Comparison of ENCODE assay signal across 18 cellular contexts in genomic region chr19:19956431-19957075, GRCh38. TPM values are rescaled to one million over a fixed set of nuclear protein-coding genes. Genes with fewer than 3 reads are reported as not detected.
DNase-seq lines count a peak whose midpoint lies in the region; ATAC-seq, FAIRE-seq and TF ChIP-seq lines count a peak whose summit lies in the region.
"Had no signal": no experiment of that assay in that cellular context is flagged by ENCODE, and none has a peak within 500 bp of the region (broad histone marks: within the 10 kb centered on the region; RNA-seq: fewer than 3 reads in every experiment).

No MANE protein-coding gene starts in this region.

- H2BK12ac ChIP-seq in H9 (ENCODE audit: insufficient read length, low read depth, low read length): no peak overlapping the region

- H3K27ac ChIP-seq in A673 (ENCODE audit: low read depth, low read length, poor library complexity, severe bottlenecking) (no peak overlapping the region), H9 (ENCODE audit: insufficient read length, low read depth, low read length) (no peak overlapping the region), K562 (ENCODE audit: extremely low read depth, low read depth, low read length) (no peak overlapping the region), thyroid gland (peak overlapping the region in 1 of 3 donors; percentile 28), mammary epithelial cell (ENCODE audit: insufficient read depth, low read depth, low read length) (no peak overlapping the region)
- H3K27ac ChIP-seq: pancreas had no signal

- peak overlapping the region; percentile 96 for H3K18ac ChIP-seq in H9 (ENCODE audit: insufficient read length, low read depth, low read length)

- H3K4me1 ChIP-seq in A673 (ENCODE audit: insufficient read depth, low read length, poor library complexity, severe bottlenecking) (no peaks in the 10 kb centered on the region), H9 (ENCODE audit: insufficient read depth, low read length) (no peaks in the 10 kb centered on the region), K562 (replicated peaks in 1 of 2; ENCODE audit: control insufficient read depth in 2 of 2, insufficient read depth in 2 of 2, low read length in 2 of 2) (no peaks in the 10 kb centered on the region), thyroid gland (peaks cover 15 to 28% of the 10 kb centered on the region in 2 donors), mammary epithelial cell (ENCODE audit: insufficient read depth, low read length) (no peaks in the 10 kb centered on the region)
- H3K4me1 ChIP-seq: HAP-1, pancreas had no signal

- no peak overlapping the region for H2AK5ac ChIP-seq in H9 (ENCODE audit: insufficient read length, low read length)

- H3K9me1 ChIP-seq in K562 (ENCODE audit: control insufficient read depth, insufficient read depth, low read length): no peaks in the 10 kb centered on the region

- no peak overlapping the region for H3K23ac ChIP-seq in H9 (ENCODE audit: insufficient read length, low read depth, low read length)

- peak overlapping the region; percentile 86; the same call in 1 of the 2 replicates for H3K14ac ChIP-seq in H9 (ENCODE audit: insufficient read depth, low read length)

- BruUV-seq in A673 (replicated peaks; lab: Mats Ljungman, UMichigan) (no TSS peak), K562 (replicated peaks; lab: Mats Ljungman, UMichigan) (no TSS peak), mammary epithelial cell (replicated peaks; lab: Mats Ljungman, UMichigan) (no TSS peak)

- no peak overlapping the region for H2BK5ac ChIP-seq in H9 (ENCODE audit: insufficient read length, low read length)

- no peak overlapping the region for H2BK15ac ChIP-seq in H9 (ENCODE audit: low read depth, low read length)

- intact Hi-C loops in A673 (cut with micrococcal nuclease; ENCODE audit: unreplicated experiment): no loop called here
- intact Hi-C loops in K562 (cut with micrococcal nuclease): no loop called here
- intact Hi-C loops in cardiac septum (cut with DNase I): no loop called here
- intact Hi-C loops in thyroid gland (cut with DNase I): no loop called here
- intact Hi-C loops in mammary epithelial cell (cut with micrococcal nuclease): loop anchor here (5.0 kb wide), 2 partner anchors 179 to 294 kb away; partner anchors contain the start of gene ATP13A1

- H2AFZ ChIP-seq in H9 (ENCODE audit: low read length) (peak overlapping the region; percentile 70), K562 (ENCODE audit: low read depth, low read length) (peak overlapping the region; percentile 45; the same call in 1 of the 2 replicates), mammary epithelial cell (ENCODE audit: low read depth, low read length) (no peak overlapping the region)

- peak overlapping the region in 2 of 3 experiments; percentile 87 to 95; a peak in 4 of 7 replicates for H3K27ac Mint-ChIP-seq in H9
- H3K27ac Mint-ChIP-seq: activated naive CD4-positive, alpha-beta T cell treated with anti-CD3 and anti-CD28 coated beads, Interleukin-2, amount 50 U/mL, for 24 hours; activated T-cell treated with anti-CD3 and anti-CD28 coated beads, Interleukin-2, amount 50 U/mL, for 24 hours had no signal

- no peaks in the 10 kb centered on the region; a peak in 1 of 7 replicates for H3K36me3 Mint-ChIP-seq in H9 (ENCODE audit: insufficient read depth in 1 of 3, low read depth in 3 of 3)
- H3K36me3 Mint-ChIP-seq: activated naive CD4-positive, alpha-beta T cell treated with anti-CD3 and anti-CD28 coated beads, Interleukin-2, amount 50 U/mL, for 24 hours had no signal

- DNase-seq in A673 (ENCODE audit: low spot score) (peak; percentile 10), H9 (peak; percentile 91), K562 (ENCODE audit: extremely low read depth in 1 of 4, low spot score in 3 of 4) (peak in 1 of 4 experiments; percentile 8), iPS-NIHi7 (ENCODE audit: extremely low spot score) (peak; percentile 80), cardiac septum (ENCODE audit: low spot score) (no peak), thyroid gland (no peak), mammary epithelial cell (no peak), NCI-H524 (lab: John Stamatoyannopoulos, UW) (no peak)
- DNase-seq: activated T-cell treated with anti-CD3 and anti-CD28 coated beads, Interleukin-2, amount 50 U/mL, for 24 hours; KG1; NCI-H1092 treated with DMSO at 0.1 percent for 48 hours; NCI-H2171; pancreas; small intestine; stimulated activated CD4-positive, alpha-beta T cell treated with anti-CD3 and anti-CD28 coated beads, Interleukin-4, amount 100 ng/mL, for 4 hours had no signal

- H3K36me3 ChIP-seq in A673 (ENCODE audit: insufficient read depth, low read length, poor library complexity, severe bottlenecking): no peaks in the 10 kb centered on the region
- no peaks in the 10 kb centered on the region for H3K36me3 ChIP-seq in K562 (ENCODE audit: control insufficient read depth, insufficient read depth, low read length)
- H3K36me3 ChIP-seq in thyroid gland: no peaks in the 10 kb centered on the region
- no peaks in the 10 kb centered on the region for H3K36me3 ChIP-seq in mammary epithelial cell (ENCODE audit: insufficient read depth, low read length)
- H3K36me3 ChIP-seq: HAP-1, pancreas had no signal

- H3K9ac ChIP-seq in H9 (ENCODE audit: extremely low read depth, insufficient read length, low read length): no peak overlapping the region
- no peak overlapping the region for H3K9ac ChIP-seq in K562 (ENCODE audit: insufficient read depth in 1 of 2, low read depth in 2 of 2, low read length in 2 of 2)
- no peak overlapping the region for H3K9ac ChIP-seq in mammary epithelial cell (ENCODE audit: insufficient read depth, low read length)

- H3K4me3 ChIP-seq in A673 (ENCODE audit: low read depth, low read length, poor library complexity, severe bottlenecking) (no peak overlapping the region), K562 (no peak overlapping the region), thyroid gland (replicated peaks in 1 of 3) (no peak overlapping the region), mammary epithelial cell (replicated peaks in 1 of 3; ENCODE audit: insufficient read depth in 1 of 3, low read depth in 2 of 3, low read length in 3 of 3) (no peak overlapping the region)
- H3K4me3 ChIP-seq: HAP-1, pancreas had no signal

- H4K91ac ChIP-seq in H9 (ENCODE audit: insufficient read length, low read depth, low read length): no peak overlapping the region

- no peak overlapping the region for H4K5ac ChIP-seq in H9 (ENCODE audit: insufficient read length, low read depth, low read length)

- no peak for FAIRE-seq in K562 (lab: Jason Lieb, UNC)
- FAIRE-seq: pancreas, small intestine had no signal

- H3K27me3 Mint-ChIP-seq in H9 (ENCODE audit: low read depth): peaks cover 3% of the 10 kb centered on the region
- H3K27me3 Mint-ChIP-seq: activated naive CD4-positive, alpha-beta T cell treated with anti-CD3 and anti-CD28 coated beads, Interleukin-2, amount 50 U/mL, for 24 hours; activated T-cell treated with anti-CD3 and anti-CD28 coated beads, Interleukin-2, amount 50 U/mL, for 24 hours had no signal

- H3T11ph ChIP-seq in H9 (ENCODE audit: low read length): no peak overlapping the region

- no peak for TF ChIP-seq EP300 in K562 (IDR thresholded peaks at IDR 0.05; ENCODE audit: low read length)

- H4K20me1 ChIP-seq in H9 (ENCODE audit: control insufficient read depth, insufficient read depth, insufficient read length): no peaks in the 10 kb centered on the region
- no peaks in the 10 kb centered on the region for H4K20me1 ChIP-seq in K562 (replicated peaks; ENCODE audit: control insufficient read depth, insufficient read depth, low read length)
- H4K20me1 ChIP-seq in mammary epithelial cell (ENCODE audit: insufficient read depth, low read length): no peaks in the 10 kb centered on the region

- H3K79me2 ChIP-seq in H9 (ENCODE audit: insufficient read depth, low read length): no peaks in the 10 kb centered on the region
- H3K79me2 ChIP-seq in K562 (ENCODE audit: control insufficient read depth, insufficient read depth, low read length): no peaks in the 10 kb centered on the region
- no peaks in the 10 kb centered on the region for H3K79me2 ChIP-seq in mammary epithelial cell (ENCODE audit: insufficient read depth, low read length)

- H3K27me3 ChIP-seq in A673 (replicated peaks; ENCODE audit: insufficient read depth, low read depth, low read length, poor library complexity): no peaks in the 10 kb centered on the region
- H3K27me3 ChIP-seq in H9 (ENCODE audit: insufficient read depth, low read length): no peaks in the 10 kb centered on the region
- no peaks in the 10 kb centered on the region for H3K27me3 ChIP-seq in K562 (ENCODE audit: control insufficient read depth in 2 of 2, insufficient read depth in 2 of 2, low read length in 2 of 2)
- H3K27me3 ChIP-seq in thyroid gland: no peaks in the 10 kb centered on the region
- H3K27me3 ChIP-seq in mammary epithelial cell (ENCODE audit: insufficient read depth, low read length): no peaks in the 10 kb centered on the region
- H3K27me3 ChIP-seq: pancreas had no signal

- in situ Hi-C loops in K562 (cut with MboI): loop anchor here (10.0 kb wide), 1 partner anchor 402 kb away; no protein-coding TSS in a partner anchor
- in situ Hi-C loops in mammary epithelial cell (cut with MboI; ENCODE audit: low sequenced_read_pairs in 2 of 2): loop anchor here in 1 of 2 donors (10.0 kb wide), 1 partner anchor 422 kb away; the partner anchor contains the start of gene CILP2

- no peak overlapping the region for H4K8ac ChIP-seq in H9 (replicated peaks; ENCODE audit: insufficient read length, low read depth, low read length)

- no peak overlapping the region for H2BK20ac ChIP-seq in H9 (ENCODE audit: low read depth, low read length, poor library complexity, severe bottlenecking)

- H3K4ac ChIP-seq in H9 (ENCODE audit: low read depth, low read length): no peak overlapping the region

- H3K9me3 ChIP-seq in A673 (ENCODE audit: low read depth, low read length, poor library complexity, severe bottlenecking): no peaks in the 10 kb centered on the region
- H3K9me3 ChIP-seq in H9 (ENCODE audit: control insufficient read depth, low read depth, low read length): no peaks in the 10 kb centered on the region
- H3K9me3 ChIP-seq in K562 (replicated peaks; ENCODE audit: control insufficient read depth, insufficient read depth, low read depth, low read length): no peaks in the 10 kb centered on the region
- no peaks in the 10 kb centered on the region for H3K9me3 ChIP-seq in thyroid gland
- peaks cover 20% of the 10 kb centered on the region for H3K9me3 ChIP-seq in mammary epithelial cell (replicated peaks; ENCODE audit: insufficient read depth, low read length)
- H3K9me3 ChIP-seq: HAP-1, pancreas had no signal

- WGBS in H9 (ENCODE audit: extremely low coverage, insufficient read length, low lambda C conversion rate): no CpG with 5 or more reads among the region's 15 CpGs
- WGBS in K562 (ENCODE audit: insufficient coverage, low coverage, missing lambda C conversion rate): 4% methylated on average over 15 of the region's 15 CpGs
- WGBS in thyroid gland, 2 donors: 71 to 78% methylated on average over 15 of the region's 15 CpGs
- WGBS in mammary epithelial cell (ENCODE audit: low coverage, missing lambda C conversion rate): 74% methylated on average over 13 of the region's 15 CpGs

- POLR2A ChIA-PET in A673 (lab: Charles Lee; ENCODE audit: low non-redundant PET) (no interaction called here), K562 (lab: Yijun Ruan, JAX) (interaction anchor here (0.7 kb wide), 1 partner anchor 9 kb away, joined by 3 read pairs; no protein-coding TSS in a partner anchor)

- H3K56ac ChIP-seq in H9 (ENCODE audit: insufficient read length, low read depth, low read length): no peak overlapping the region

- dilution Hi-C loops in mammary epithelial cell (cut with HindIII; ENCODE audit: low sequenced_read_pairs): no loop called here

- no peak for TF ChIP-seq CTCF in A673 (conservative IDR thresholded peaks at IDR 0.05; ENCODE audit: low read depth, low read length)
- no peak for TF ChIP-seq CTCF in H9 (conservative IDR thresholded peaks at IDR 0.05)
- no peak for TF ChIP-seq CTCF in K562 (IDR thresholded peaks at IDR 0.05 in 2 of 3, conservative IDR thresholded peaks at IDR 0.05 in 1 of 3; ENCODE audit: insufficient read depth in 2 of 3, low read depth in 1 of 3, low read length in 3 of 3)
- no peak for TF ChIP-seq CTCF in thyroid gland (IDR thresholded peaks at IDR 0.05)
- TF ChIP-seq CTCF in mammary epithelial cell (conservative IDR thresholded peaks at IDR 0.05 in 1 of 2, IDR thresholded peaks at IDR 0.05 in 1 of 2; ENCODE audit: extremely low read depth in 1 of 2, insufficient read depth in 1 of 2, low read depth in 1 of 2, low read length in 2 of 2): no peak

- H3K4me3 Mint-ChIP-seq in H9: peak overlapping the region in 1 of 2 experiments; percentile 52; a peak in 3 of 5 replicates
- H3K4me3 Mint-ChIP-seq: activated naive CD4-positive, alpha-beta T cell treated with anti-CD3 and anti-CD28 coated beads, Interleukin-2, amount 50 U/mL, for 24 hours; activated T-cell treated with anti-CD3 and anti-CD28 coated beads, Interleukin-2, amount 50 U/mL, for 24 hours had no signal

- H3K4me1 Mint-ChIP-seq in H9: peaks cover 9 to 10% of the 10 kb centered on the region in 2 experiments

- peaks cover 0 to 6% of the 10 kb centered on the region in 2 experiments; a peak in 4 of 5 replicates for H3K9me3 Mint-ChIP-seq in H9
- H3K9me3 Mint-ChIP-seq: activated naive CD4-positive, alpha-beta T cell treated with anti-CD3 and anti-CD28 coated beads, Interleukin-2, amount 50 U/mL, for 24 hours; activated T-cell treated with anti-CD3 and anti-CD28 coated beads, Interleukin-2, amount 50 U/mL, for 24 hours had no signal

- CTCF ChIA-PET in A673 (lab: Charles Lee): no interaction called here
- CTCF ChIA-PET in K562 (lab: Yijun Ruan, JAX; ENCODE audit: low intra/inter-chr PET ratio): no interaction called here
- CTCF ChIA-PET in mammary epithelial cell (lab: Charles Lee; ENCODE audit: low non-redundant PET): no interaction called here

- no peak overlapping the region for H2BK120ac ChIP-seq in H9 (ENCODE audit: low read depth, low read length, poor library complexity, severe bottlenecking)

- H3K79me1 ChIP-seq in H9 (ENCODE audit: insufficient read depth, low read depth, low read length, poor library complexity, severe bottlenecking): no peaks in the 10 kb centered on the region

- no peaks in the 10 kb centered on the region for H3K23me2 ChIP-seq in H9 (ENCODE audit: insufficient read length, low read depth, low read length, poor library complexity, severe bottlenecking)

- TF ChIP-seq POLR2A in K562 (conservative IDR thresholded peaks at IDR 0.05) (no peak), thyroid gland (IDR thresholded peaks at IDR 0.05) (no peak)

- TF ChIP-seq RAD21 in K562 (CRISPR knock-in tag; conservative IDR thresholded peaks at IDR 0.05 in 1 of 2, IDR thresholded peaks at IDR 0.05 in 1 of 2): no peak

- H3K4me2 ChIP-seq in H9 (ENCODE audit: insufficient read depth, insufficient read length, low read length) (peak overlapping the region; percentile 44), K562 (ENCODE audit: insufficient read depth, low read length) (peak overlapping the region; percentile 41; the same call in 1 of the 2 replicates), mammary epithelial cell (ENCODE audit: insufficient read depth, low read depth, low read length) (no peak overlapping the region)

- ATAC-seq in K562: peak; percentile 73
- ATAC-seq: pancreas had no signal

RNA-seq across cellular contexts. Expression of gene ZNF93, which starts 55.8 kb away (rescaled TPM):
- total RNA-seq in A673 (2021) (8.7 and 13.1 TPM in 2 replicates), H9 (2021) (54.0 and 58.1 TPM in 2 replicates), K562 (2014; rRNA removed) (11.1 and 11.4 TPM in 2 replicates), K562 (2014; rRNA removed; fragmentation: Illumina TruSeq; extraction: Trizol) (23.4 and 24.0 TPM in 2 replicates), K562 (2015; rRNA removed; fragmentation: Illumina TruSeq; extraction: Trizol) (23.9 and 24.0 TPM in 2 replicates), K562 (2021) (11.6 and 14.1 TPM in 2 replicates), cardiac septum (0.83 TPM), thyroid gland (10 to 100 TPM; 12.2 to 29.0 (median 23.2) TPM), mammary epithelial cell (10 to 100 TPM in 1 of 2 donors, 1 to 10 TPM in 1; 6.4 to 16.8 TPM)
- total RNA-seq in K562 (2011; cell fraction: chromatin; rRNA removed; ENCODE audit: low replicate concordance): 16.7 and 33.6 TPM in 2 replicates
- total RNA-seq in K562 (2011; cell fraction: nucleolus; rRNA removed): 15.0 and 22.9 TPM in 2 replicates
- 27.9 and 42.9 TPM in 2 replicates for total RNA-seq in K562 (2011; cell fraction: nucleoplasm; rRNA removed)
- polyA plus RNA-seq in K562 (2011; rRNA removed) (7.3 and 12.0 TPM in 2 replicates), K562 (2014; fragmentation: Illumina TruSeq; extraction: Trizol) (19.9 and 26.3 TPM in 2 replicates), K562 (2014; fragmentation: Nextera tagmentation; extraction: Ambion mirVana) (10 to 100 TPM; 17.1 to 26.3 TPM), K562 (2014; rRNA removed) (13.5 and 16.7 TPM in 2 replicates), mammary epithelial cell (1.4 TPM)
- 6.1 and 6.6 TPM in 2 replicates for polyA plus RNA-seq in K562 (2011; cell fraction: cytosol; rRNA removed)
- 4.2 and 6.2 TPM in 2 replicates for polyA plus RNA-seq in K562 (2011; cell fraction: nucleus; rRNA removed)
- polyA plus RNA-seq in K562 (2012): 11.8 and 36.1 TPM in 2 replicates
- polyA minus RNA-seq in K562 (2011; rRNA and poly(A)+ RNA removed): 15.3 and 18.9 TPM in 2 replicates
- 4.0 and 7.7 TPM in 2 replicates for polyA minus RNA-seq in K562 (2011; cell fraction: cytosol; rRNA and poly(A)+ RNA removed)
- 7.4 and 9.8 TPM in 2 replicates for polyA minus RNA-seq in K562 (2011; cell fraction: nucleus; rRNA and poly(A)+ RNA removed)
- polyA minus RNA-seq in mammary epithelial cell: not detected
- total RNA-seq: G401 had no signal

Comparison
In these comparisons a context has a peak if more than half of its experiments do, and no peak if none do; other contexts are left out.
1. DNase-seq: peak in A673 (single experiment), H9 (single experiment) and iPS-NIHi7 (single experiment); none in cardiac septum (single experiment), thyroid gland (0 of 2), mammary epithelial cell (single experiment) and NCI-H524 (0 of 2).